ENCODE assay signal across 21 cellular contexts in genomic region chr4:71366776-71367175, GRCh38. TPM values are rescaled to one million over a fixed set of nuclear protein-coding genes. Genes with fewer than 3 reads are reported as not detected.
"Had no signal": no experiment of that assay in that cellular context is flagged by ENCODE, and none has a peak within 500 bp of the region (broad histone marks: within the 10 kb centered on the region; RNA-seq: fewer than 3 reads in every experiment).

No MANE protein-coding gene starts in this region.

- DNase-seq: activated CD4-positive, alpha-beta T cell treated with anti-CD3 and anti-CD28 coated beads for 1 hour; activated CD4-positive, alpha-beta T cell treated with anti-CD3 and anti-CD28 coated beads, Interleukin-2, amount 50 U/mL, for 1 hour; activated CD8-positive, alpha-beta T cell treated with anti-CD3 and anti-CD28 coated beads, Interleukin-2, amount 10 ng/mL, durations not matched to agents 7 days and 5 days; activated gamma-delta T cell treated with Interleukin-2 at 50 U/mL for 16 hours; activated T-cell treated with anti-CD3 and anti-CD28 coated beads, Interleukin-2, amount 50 U/mL, for 1 hour; aorta; brain microvascular endothelial cell; colonic mucosa; effector memory CD8-positive, alpha-beta T cell; foreskin melanocyte; immature natural killer cell; left lung; naive thymus-derived CD8-positive, alpha-beta T cell; spleen; stimulated activated CD4-positive, alpha-beta T cell treated with anti-CD3 and anti-CD28 coated beads, Interleukin-4, amount 100 ng/mL, for 24 hours; stimulated activated naive CD4-positive, alpha-beta T cell treated with Interleukin-2 at 50 U/mL for 16 hours; upper lobe of left lung had no signal

- ATAC-seq: activated CD8-positive, alpha-beta T cell treated with anti-CD3 and anti-CD28 coated beads, Interleukin-2, amount 10 ng/mL, durations not matched to agents 7 days and 5 days; activated naive CD4-positive, alpha-beta T cell treated with anti-CD3 and anti-CD28 coated beads, Interleukin-2, amount 50 U/mL, for 72 hours; effector memory CD8-positive, alpha-beta T cell; esophagus mucosa; left lung; naive thymus-derived CD8-positive, alpha-beta T cell had no signal

RNA-seq across cellular contexts. Expression of gene SLC4A4, which starts 28.0 kb away (rescaled TPM):
- total RNA-seq: endothelial cell of umbilical vein, lung microvascular endothelial cell had no signal
